ENCODE assay signal across 8 cellular contexts in genomic region chrX:123764967-123765871, GRCh38. TPM values are rescaled to one million over a fixed set of nuclear protein-coding genes. Genes with fewer than 3 reads are reported as not detected.
DNase-seq lines count a peak whose midpoint lies in the region; ATAC-seq, FAIRE-seq and TF ChIP-seq lines count a peak whose summit lies in the region.

No MANE protein-coding gene starts in this region.

- TF ChIP-seq CTCF in adrenal gland (IDR thresholded peaks at IDR 0.05) (no peak), uterus (IDR thresholded peaks at IDR 0.05) (no peak)

- intact Hi-C loops in adrenal gland (cut with DNase I): no loop called here
- intact Hi-C loops in left cardiac atrium (cut with DNase I): no loop called here
- intact Hi-C loops in posterior cingulate gyrus (cut with DNase I): no loop called here
- intact Hi-C loops in uterus (cut with DNase I; ENCODE audit: low total_unique reads): no loop called here

- no peaks in the 10 kb centered on the region for H3K9me3 ChIP-seq in adrenal gland (replicated peaks in 1 of 3)
- no peaks in the 10 kb centered on the region for H3K9me3 ChIP-seq in uterus

- H3K36me3 ChIP-seq in adrenal gland (replicated peaks in 1 of 2): no peaks in the 10 kb centered on the region
- H3K36me3 ChIP-seq in uterus: no peaks in the 10 kb centered on the region

- 5 to 36% (median 21%) methylated on average over 8 to 38 of the region's 38 CpGs for WGBS in adrenal gland, 4 donors

- DNase-seq in GM12892 (ENCODE audit: insufficient read length) (peak; percentile 40), NCI-H1417 (lab: John Stamatoyannopoulos, UW) (peak; percentile 83 to 91 (median 88)), SW 1271 (lab: John Stamatoyannopoulos, UW) (peak; percentile 14 to 61), adrenal gland (peak; percentile 80 to 93 (median 89)), left cardiac atrium (peak; percentile 88), posterior cingulate gyrus (peak; percentile 62 to 97 (median 76)), uterus (peak; percentile 86 to 87)

- H3K4me1 ChIP-seq in adrenal gland (replicated peaks in 1 of 2): no peaks in the 10 kb centered on the region
- no peaks in the 10 kb centered on the region for H3K4me1 ChIP-seq in uterus

- H3K27me3 ChIP-seq in adrenal gland (no peaks in the 10 kb centered on the region), uterus (no peaks in the 10 kb centered on the region)

- ATAC-seq in HG02798 (IDR thresholded peaks at IDR 0.05; ENCODE audit: poor library complexity, unreplicated experiment) (peak; percentile 95), left cardiac atrium (peak; percentile 98 to 100)

- peak; percentile 47; the same call in 1 of the 2 replicates for TF ChIP-seq POLR2A in GM12892 (IDR thresholded peaks at IDR 0.05; ENCODE audit: low read depth, low read length)
- no peak for TF ChIP-seq POLR2A in adrenal gland (IDR thresholded peaks at IDR 0.05)
- TF ChIP-seq POLR2A in uterus (IDR thresholded peaks at IDR 0.05): no peak

- FAIRE-seq in GM12892 (lab: Jason Lieb, UNC): peak; percentile 56

- H3K27ac ChIP-seq in adrenal gland (peak overlapping the region in 2 of 5 donors; percentile 47 to 67), uterus (peak overlapping the region; percentile 62 to 70)

- H3K4me3 ChIP-seq in adrenal gland (peak overlapping the region in 2 of 4 donors; percentile 12 to 37), uterus (peak overlapping the region; percentile 5 to 28)

RNA-seq across cellular contexts. Expression of gene THOC2, which starts 32.4 kb away (rescaled TPM):
- polyA plus RNA-seq in GM12892 (2012; ENCODE audit: missing spikeins): 67.8 TPM
- 10 to 100 TPM; 30.0 to 87.7 (median 57.0) TPM for total RNA-seq in adrenal gland
- polyA plus RNA-seq in adrenal gland: 10 to 100 TPM; 58.6 to 98.2 (median 65.0) TPM
- total RNA-seq in left cardiac atrium: 10 to 100 TPM; 25.7 to 33.8 TPM
- 100 to 1,000 TPM in 2 of 4 donors, 10 to 100 TPM in 2; 54.3 to 180 (median 80.1) TPM for total RNA-seq in uterus

Comparison
In these comparisons a context has a peak if more than half of its experiments do, and no peak if none do; other contexts are left out.
1. DNase-seq: peak in every context shown above with its lines; median percentile 89 in adrenal gland; 88 in NCI-H1417; 88 in left cardiac atrium; 86 in uterus; 76 in posterior cingulate gyrus; 40 in GM12892; 38 in SW 1271.